1 cellular context compared by ENCODE assay signal in the genomic region with DNA sequence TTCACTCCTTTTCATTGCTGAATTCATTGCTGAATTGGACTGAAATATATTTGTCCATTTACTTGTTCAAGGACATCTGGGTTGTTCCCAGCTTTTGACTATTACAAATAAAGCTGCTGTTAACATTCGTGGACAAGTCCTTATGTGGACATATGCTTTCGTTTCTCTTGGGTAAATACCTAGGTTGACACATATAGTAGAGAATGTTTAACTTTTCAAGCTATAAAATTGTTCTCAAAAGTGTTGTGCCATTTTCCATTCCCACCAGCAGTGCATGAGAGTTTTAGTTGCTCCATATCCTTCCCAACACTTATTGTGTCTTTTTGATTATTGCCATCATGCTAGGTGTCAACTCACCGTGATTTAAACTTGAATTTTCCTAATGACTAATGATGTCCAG.
A peak's percentile ranks its signal among the peaks of the same experiment; 100 is the strongest.
TF ChIP-seq lines count a peak whose summit lies in the region.

No MANE protein-coding gene starts in this region.

TF ChIP-seq in HepG2, 621 proteins besides CTCF, POLR2A, EP300 and RAD21 (continued from another document and continues in another):
- TF ChIP-seq ZHX1 (CRISPR knock-in tag; IDR thresholded peaks at IDR 0.05; ENCODE audit: low read depth) (no peak), TRIM24 (CRISPR knock-in tag; IDR thresholded peaks at IDR 0.05) (no peak), TARDBP (CRISPR knock-in tag; IDR thresholded peaks at IDR 0.05) (peak; percentile 43; the same call in 1 of the 2 replicates), SOX13 (IDR thresholded peaks at IDR 0.05) (no peak), SOX13 (CRISPR knock-in tag; conservative IDR thresholded peaks at IDR 0.05 in 1 of 2, IDR thresholded peaks at IDR 0.05 in 1 of 2) (peak in 1 of 2 experiments; percentile 76; a peak in 2 of 4 replicates), ZNF180 (CRISPR knock-in tag; IDR thresholded peaks at IDR 0.05; ENCODE audit: borderline replicate concordance, low read depth) (no peak), ZFP1 (CRISPR knock-in tag; IDR thresholded peaks at IDR 0.05) (0 out of 2 replicates have a peak, but pooled peaks have one; percentile 17), DPF2 (CRISPR knock-in tag; IDR thresholded peaks at IDR 0.05; ENCODE audit: borderline replicate concordance, low read depth) (no peak), AKAP8 (CRISPR knock-in tag; IDR thresholded peaks at IDR 0.05) (no peak), TBX2 (CRISPR knock-in tag; IDR thresholded peaks at IDR 0.05; ENCODE audit: borderline replicate concordance) (peak; percentile 60), ZNF264 (CRISPR knock-in tag; IDR thresholded peaks at IDR 0.05) (0 out of 2 replicates have a peak, but pooled peaks have one; percentile 21), TP53 (CRISPR knock-in tag; conservative IDR thresholded peaks at IDR 0.05) (no peak), ZNF614 (CRISPR knock-in tag; IDR thresholded peaks at IDR 0.05; ENCODE audit: borderline replicate concordance) (peak; percentile 51; the same call in 1 of the 2 replicates), DRAP1 (CRISPR knock-in tag; IDR thresholded peaks at IDR 0.05) (0 out of 2 replicates have a peak, but pooled peaks have one; percentile 41), HIVEP1 (CRISPR knock-in tag; IDR thresholded peaks at IDR 0.05) (no peak), KAT8 (CRISPR knock-in tag; IDR thresholded peaks at IDR 0.05) (0 out of 2 replicates have a peak, but pooled peaks have one; percentile 33), SOX6 (IDR thresholded peaks at IDR 0.05) (no peak), SOX6 (CRISPR knock-in tag; IDR thresholded peaks at IDR 0.05) (peak; percentile 68; the same call in 1 of the 2 replicates), ZNF10 (CRISPR knock-in tag; IDR thresholded peaks at IDR 0.05; ENCODE audit: borderline replicate concordance, low read depth) (no peak), PPARG (CRISPR knock-in tag; conservative IDR thresholded peaks at IDR 0.05) (peak; percentile 34; the same call in 1 of the 2 replicates), ZBTB8A (CRISPR knock-in tag; IDR thresholded peaks at IDR 0.05; ENCODE audit: borderline replicate concordance, low read depth) (no peak), MAFG (CRISPR knock-in tag; IDR thresholded peaks at IDR 0.05) (no peak), ZNF256 (CRISPR knock-in tag; conservative IDR thresholded peaks at IDR 0.05) (no peak), ZNF569 (CRISPR knock-in tag; IDR thresholded peaks at IDR 0.05; ENCODE audit: borderline replicate concordance) (no peak), TEAD3 (CRISPR knock-in tag; optimal IDR thresholded peaks at IDR 0.05; ENCODE audit: borderline replicate concordance) (peak; percentile 43), ELF1 (CRISPR knock-in tag; IDR thresholded peaks at IDR 0.05) (no peak), FOXK1 (CRISPR knock-in tag; IDR thresholded peaks at IDR 0.05; ENCODE audit: borderline replicate concordance, low read depth) (0 out of 2 replicates have a peak, but pooled peaks have one; percentile 14), DR1 (CRISPR knock-in tag; IDR thresholded peaks at IDR 0.05) (no peak), ISX (CRISPR knock-in tag; conservative IDR thresholded peaks at IDR 0.05) (no peak), ZNF556 (CRISPR knock-in tag; IDR thresholded peaks at IDR 0.05; ENCODE audit: borderline replicate concordance) (no peak), KLF9 (CRISPR knock-in tag; IDR thresholded peaks at IDR 0.05; ENCODE audit: low read depth) (no peak), KDM5B (CRISPR knock-in tag; IDR thresholded peaks at IDR 0.05; ENCODE audit: borderline replicate concordance) (no peak), IRF2 (CRISPR knock-in tag; IDR thresholded peaks at IDR 0.05) (no peak), ZNF775 (CRISPR knock-in tag; IDR thresholded peaks at IDR 0.05; ENCODE audit: borderline replicate concordance) (no peak), ZBTB42 (CRISPR knock-in tag; IDR thresholded peaks at IDR 0.05) (no peak), ZBTB1 (CRISPR knock-in tag; IDR thresholded peaks at IDR 0.05; ENCODE audit: borderline replicate concordance) (no peak), ZMYM4 (CRISPR knock-in tag; IDR thresholded peaks at IDR 0.05) (peak; percentile 55; the same call in 1 of the 2 replicates)
- TF ChIP-seq, protein P1, sequence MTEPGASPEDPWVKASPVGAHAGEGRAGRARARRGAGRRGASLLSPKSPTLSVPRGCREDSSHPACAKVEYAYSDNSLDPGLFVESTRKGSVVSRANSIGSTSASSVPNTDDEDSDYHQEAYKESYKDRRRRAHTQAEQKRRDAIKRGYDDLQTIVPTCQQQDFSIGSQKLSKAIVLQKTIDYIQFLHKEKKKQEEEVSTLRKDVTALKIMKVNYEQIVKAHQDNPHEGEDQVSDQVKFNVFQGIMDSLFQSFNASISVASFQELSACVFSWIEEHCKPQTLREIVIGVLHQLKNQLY (CRISPR knock-in tag; IDR thresholded peaks at IDR 0.05), result no peak
- TF ChIP-seq, protein P2, sequence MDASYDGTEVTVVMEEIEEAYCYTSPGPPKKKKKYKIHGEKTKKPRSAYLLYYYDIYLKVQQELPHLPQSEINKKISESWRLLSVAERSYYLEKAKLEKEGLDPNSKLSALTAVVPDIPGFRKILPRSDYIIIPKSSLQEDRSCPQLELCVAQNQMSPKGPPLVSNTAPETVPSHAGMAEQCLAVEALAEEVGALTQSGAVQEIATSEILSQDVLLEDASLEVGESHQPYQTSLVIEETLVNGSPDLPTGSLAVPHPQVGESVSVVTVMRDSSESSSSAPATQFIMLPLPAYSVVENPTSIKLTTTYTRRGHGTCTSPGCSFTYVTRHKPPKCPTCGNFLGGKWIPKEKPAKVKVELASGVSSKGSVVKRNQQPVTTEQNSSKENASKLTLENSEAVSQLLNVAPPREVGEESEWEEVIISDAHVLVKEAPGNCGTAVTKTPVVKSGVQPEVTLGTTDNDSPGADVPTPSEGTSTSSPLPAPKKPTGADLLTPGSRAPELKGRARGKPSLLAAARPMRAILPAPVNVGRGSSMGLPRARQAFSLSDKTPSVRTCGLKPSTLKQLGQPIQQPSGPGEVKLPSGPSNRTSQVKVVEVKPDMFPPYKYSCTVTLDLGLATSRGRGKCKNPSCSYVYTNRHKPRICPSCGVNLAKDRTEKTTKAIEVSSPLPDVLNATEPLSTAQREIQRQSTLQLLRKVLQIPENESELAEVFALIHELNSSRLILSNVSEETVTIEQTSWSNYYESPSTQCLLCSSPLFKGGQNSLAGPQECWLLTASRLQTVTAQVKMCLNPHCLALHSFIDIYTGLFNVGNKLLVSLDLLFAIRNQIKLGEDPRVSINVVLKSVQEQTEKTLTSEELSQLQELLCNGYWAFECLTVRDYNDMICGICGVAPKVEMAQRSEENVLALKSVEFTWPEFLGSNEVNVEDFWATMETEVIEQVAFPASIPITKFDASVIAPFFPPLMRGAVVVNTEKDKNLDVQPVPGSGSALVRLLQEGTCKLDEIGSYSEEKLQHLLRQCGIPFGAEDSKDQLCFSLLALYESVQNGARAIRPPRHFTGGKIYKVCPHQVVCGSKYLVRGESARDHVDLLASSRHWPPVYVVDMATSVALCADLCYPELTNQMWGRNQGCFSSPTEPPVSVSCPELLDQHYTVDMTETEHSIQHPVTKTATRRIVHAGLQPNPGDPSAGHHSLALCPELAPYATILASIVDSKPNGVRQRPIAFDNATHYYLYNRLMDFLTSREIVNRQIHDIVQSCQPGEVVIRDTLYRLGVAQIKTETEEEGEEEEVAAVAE (CRISPR knock-in tag; IDR thresholded peaks at IDR 0.05; ENCODE audit: borderline replicate concordance), result no peak
- TF ChIP-seq, protein P3, sequence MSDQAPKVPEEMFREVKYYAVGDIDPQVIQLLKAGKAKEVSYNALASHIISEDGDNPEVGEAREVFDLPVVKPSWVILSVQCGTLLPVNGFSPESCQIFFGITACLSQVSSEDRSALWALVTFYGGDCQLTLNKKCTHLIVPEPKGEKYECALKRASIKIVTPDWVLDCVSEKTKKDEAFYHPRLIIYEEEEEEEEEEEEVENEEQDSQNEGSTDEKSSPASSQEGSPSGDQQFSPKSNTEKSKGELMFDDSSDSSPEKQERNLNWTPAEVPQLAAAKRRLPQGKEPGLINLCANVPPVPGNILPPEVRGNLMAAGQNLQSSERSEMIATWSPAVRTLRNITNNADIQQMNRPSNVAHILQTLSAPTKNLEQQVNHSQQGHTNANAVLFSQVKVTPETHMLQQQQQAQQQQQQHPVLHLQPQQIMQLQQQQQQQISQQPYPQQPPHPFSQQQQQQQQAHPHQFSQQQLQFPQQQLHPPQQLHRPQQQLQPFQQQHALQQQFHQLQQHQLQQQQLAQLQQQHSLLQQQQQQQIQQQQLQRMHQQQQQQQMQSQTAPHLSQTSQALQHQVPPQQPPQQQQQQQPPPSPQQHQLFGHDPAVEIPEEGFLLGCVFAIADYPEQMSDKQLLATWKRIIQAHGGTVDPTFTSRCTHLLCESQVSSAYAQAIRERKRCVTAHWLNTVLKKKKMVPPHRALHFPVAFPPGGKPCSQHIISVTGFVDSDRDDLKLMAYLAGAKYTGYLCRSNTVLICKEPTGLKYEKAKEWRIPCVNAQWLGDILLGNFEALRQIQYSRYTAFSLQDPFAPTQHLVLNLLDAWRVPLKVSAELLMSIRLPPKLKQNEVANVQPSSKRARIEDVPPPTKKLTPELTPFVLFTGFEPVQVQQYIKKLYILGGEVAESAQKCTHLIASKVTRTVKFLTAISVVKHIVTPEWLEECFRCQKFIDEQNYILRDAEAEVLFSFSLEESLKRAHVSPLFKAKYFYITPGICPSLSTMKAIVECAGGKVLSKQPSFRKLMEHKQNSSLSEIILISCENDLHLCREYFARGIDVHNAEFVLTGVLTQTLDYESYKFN (CRISPR knock-in tag; conservative IDR thresholded peaks at IDR 0.05), result peak; percentile 65
- TF ChIP-seq, protein P4, sequence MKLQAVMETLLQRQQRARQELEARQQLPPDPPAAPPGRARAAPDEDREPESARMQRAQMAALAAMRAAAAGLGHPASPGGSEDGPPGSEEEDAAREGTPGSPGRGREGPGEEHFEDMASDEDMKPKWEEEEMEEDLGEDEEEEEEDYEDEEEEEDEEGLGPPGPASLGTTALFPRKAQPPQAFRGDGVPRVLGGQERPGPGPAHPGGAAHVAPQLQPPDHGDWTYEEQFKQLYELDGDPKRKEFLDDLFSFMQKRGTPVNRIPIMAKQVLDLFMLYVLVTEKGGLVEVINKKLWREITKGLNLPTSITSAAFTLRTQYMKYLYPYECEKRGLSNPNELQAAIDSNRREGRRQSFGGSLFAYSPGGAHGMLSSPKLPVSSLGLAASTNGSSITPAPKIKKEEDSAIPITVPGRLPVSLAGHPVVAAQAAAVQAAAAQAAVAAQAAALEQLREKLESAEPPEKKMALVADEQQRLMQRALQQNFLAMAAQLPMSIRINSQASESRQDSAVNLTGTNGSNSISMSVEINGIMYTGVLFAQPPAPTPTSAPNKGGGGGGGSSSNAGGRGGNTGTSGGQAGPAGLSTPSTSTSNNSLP (IDR thresholded peaks at IDR 0.05; ENCODE audit: low read depth, low read length), result peak; percentile 81
- TF ChIP-seq, protein P5, sequence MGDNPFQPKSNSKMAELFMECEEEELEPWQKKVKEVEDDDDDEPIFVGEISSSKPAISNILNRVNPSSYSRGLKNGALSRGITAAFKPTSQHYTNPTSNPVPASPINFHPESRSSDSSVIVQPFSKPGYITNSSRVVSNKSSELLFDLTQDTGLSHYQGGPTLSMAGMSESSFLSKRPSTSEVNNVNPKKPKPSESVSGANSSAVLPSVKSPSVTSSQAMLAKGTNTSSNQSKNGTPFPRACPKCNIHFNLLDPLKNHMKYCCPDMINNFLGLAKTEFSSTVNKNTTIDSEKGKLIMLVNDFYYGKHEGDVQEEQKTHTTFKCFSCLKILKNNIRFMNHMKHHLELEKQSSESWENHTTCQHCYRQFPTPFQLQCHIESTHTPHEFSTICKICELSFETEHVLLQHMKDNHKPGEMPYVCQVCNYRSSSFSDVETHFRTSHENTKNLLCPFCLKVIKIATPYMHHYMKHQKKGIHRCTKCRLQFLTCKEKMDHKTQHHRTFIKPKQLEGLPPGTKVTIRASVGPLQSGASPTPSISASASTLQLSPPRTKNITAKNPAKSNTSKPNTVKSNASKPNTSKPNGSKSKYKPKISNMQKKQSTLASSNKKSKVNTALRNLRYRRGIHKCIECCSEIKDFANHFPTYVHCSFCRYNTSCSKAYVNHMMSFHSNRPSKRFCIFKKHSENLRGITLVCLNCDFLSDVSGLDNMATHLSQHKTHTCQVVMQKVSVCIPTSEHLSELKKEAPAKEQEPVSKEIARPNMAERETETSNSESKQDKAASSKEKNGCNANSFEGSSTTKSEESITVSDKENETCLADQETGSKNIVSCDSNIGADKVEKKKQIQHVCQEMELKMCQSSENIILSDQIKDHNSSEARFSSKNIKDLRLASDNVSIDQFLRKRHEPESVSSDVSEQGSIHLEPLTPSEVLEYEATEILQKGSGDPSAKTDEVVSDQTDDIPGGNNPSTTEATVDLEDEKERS (CRISPR knock-in tag; IDR thresholded peaks at IDR 0.05), result no peak
- TF ChIP-seq, protein P6, sequence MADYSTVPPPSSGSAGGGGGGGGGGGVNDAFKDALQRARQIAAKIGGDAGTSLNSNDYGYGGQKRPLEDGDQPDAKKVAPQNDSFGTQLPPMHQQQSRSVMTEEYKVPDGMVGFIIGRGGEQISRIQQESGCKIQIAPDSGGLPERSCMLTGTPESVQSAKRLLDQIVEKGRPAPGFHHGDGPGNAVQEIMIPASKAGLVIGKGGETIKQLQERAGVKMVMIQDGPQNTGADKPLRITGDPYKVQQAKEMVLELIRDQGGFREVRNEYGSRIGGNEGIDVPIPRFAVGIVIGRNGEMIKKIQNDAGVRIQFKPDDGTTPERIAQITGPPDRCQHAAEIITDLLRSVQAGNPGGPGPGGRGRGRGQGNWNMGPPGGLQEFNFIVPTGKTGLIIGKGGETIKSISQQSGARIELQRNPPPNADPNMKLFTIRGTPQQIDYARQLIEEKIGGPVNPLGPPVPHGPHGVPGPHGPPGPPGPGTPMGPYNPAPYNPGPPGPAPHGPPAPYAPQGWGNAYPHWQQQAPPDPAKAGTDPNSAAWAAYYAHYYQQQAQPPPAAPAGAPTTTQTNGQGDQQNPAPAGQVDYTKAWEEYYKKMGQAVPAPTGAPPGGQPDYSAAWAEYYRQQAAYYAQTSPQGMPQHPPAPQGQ (CRISPR knock-in tag; IDR thresholded peaks at IDR 0.05; ENCODE audit: borderline replicate concordance), result no peak
